Comparison of ENCODE assay signal across 1 cellular context in the genomic region with DNA sequence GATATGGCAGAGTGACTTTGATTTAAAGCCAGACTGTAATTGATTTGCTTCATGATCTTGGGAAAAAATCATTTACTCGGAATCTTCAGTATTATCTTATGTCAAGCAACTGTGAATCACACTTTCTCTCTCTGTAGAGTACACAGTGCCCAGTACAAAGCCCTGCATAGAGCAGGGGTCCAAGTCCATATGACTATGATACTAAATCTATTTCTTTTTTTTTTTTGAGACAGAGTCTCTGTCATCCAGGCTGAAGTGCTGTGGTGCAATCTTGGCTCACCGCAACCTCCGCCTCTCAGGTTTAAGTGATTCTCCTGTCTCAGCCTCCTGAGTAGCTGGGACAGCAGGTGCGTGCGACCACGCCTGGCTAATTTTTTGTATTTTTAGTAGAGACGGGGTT.
TF ChIP-seq lines count a peak whose summit lies in the region.

No MANE protein-coding gene starts in this region.

TF ChIP-seq in HepG2, 621 proteins besides CTCF, POLR2A, EP300 and RAD21 (continued from another document and continues in another):
- TF ChIP-seq, protein P1, sequence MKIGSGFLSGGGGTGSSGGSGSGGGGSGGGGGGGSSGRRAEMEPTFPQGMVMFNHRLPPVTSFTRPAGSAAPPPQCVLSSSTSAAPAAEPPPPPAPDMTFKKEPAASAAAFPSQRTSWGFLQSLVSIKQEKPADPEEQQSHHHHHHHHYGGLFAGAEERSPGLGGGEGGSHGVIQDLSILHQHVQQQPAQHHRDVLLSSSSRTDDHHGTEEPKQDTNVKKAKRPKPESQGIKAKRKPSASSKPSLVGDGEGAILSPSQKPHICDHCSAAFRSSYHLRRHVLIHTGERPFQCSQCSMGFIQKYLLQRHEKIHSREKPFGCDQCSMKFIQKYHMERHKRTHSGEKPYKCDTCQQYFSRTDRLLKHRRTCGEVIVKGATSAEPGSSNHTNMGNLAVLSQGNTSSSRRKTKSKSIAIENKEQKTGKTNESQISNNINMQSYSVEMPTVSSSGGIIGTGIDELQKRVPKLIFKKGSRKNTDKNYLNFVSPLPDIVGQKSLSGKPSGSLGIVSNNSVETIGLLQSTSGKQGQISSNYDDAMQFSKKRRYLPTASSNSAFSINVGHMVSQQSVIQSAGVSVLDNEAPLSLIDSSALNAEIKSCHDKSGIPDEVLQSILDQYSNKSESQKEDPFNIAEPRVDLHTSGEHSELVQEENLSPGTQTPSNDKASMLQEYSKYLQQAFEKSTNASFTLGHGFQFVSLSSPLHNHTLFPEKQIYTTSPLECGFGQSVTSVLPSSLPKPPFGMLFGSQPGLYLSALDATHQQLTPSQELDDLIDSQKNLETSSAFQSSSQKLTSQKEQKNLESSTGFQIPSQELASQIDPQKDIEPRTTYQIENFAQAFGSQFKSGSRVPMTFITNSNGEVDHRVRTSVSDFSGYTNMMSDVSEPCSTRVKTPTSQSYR (CRISPR knock-in tag; IDR thresholded peaks at IDR 0.05; ENCODE audit: borderline replicate concordance), result no peak
- TF ChIP-seq SOX5 (CRISPR knock-in tag; IDR thresholded peaks at IDR 0.05; ENCODE audit: borderline replicate concordance), result peak; percentile 27; the same call in 1 of the 2 replicates
- TF ChIP-seq, protein P2, sequence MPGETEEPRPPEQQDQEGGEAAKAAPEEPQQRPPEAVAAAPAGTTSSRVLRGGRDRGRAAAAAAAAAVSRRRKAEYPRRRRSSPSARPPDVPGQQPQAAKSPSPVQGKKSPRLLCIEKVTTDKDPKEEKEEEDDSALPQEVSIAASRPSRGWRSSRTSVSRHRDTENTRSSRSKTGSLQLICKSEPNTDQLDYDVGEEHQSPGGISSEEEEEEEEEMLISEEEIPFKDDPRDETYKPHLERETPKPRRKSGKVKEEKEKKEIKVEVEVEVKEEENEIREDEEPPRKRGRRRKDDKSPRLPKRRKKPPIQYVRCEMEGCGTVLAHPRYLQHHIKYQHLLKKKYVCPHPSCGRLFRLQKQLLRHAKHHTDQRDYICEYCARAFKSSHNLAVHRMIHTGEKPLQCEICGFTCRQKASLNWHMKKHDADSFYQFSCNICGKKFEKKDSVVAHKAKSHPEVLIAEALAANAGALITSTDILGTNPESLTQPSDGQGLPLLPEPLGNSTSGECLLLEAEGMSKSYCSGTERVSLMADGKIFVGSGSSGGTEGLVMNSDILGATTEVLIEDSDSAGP (CRISPR knock-in tag; IDR thresholded peaks at IDR 0.05; ENCODE audit: borderline replicate concordance), result no peak
- 0 out of 2 replicates have a peak, but pooled peaks have one; percentile 12 for TF ChIP-seq MED1 (CRISPR knock-in tag; IDR thresholded peaks at IDR 0.05)
- TF ChIP-seq ZNF33A (CRISPR knock-in tag; IDR thresholded peaks at IDR 0.05; ENCODE audit: borderline replicate concordance), result no peak
- TF ChIP-seq, protein P3, sequence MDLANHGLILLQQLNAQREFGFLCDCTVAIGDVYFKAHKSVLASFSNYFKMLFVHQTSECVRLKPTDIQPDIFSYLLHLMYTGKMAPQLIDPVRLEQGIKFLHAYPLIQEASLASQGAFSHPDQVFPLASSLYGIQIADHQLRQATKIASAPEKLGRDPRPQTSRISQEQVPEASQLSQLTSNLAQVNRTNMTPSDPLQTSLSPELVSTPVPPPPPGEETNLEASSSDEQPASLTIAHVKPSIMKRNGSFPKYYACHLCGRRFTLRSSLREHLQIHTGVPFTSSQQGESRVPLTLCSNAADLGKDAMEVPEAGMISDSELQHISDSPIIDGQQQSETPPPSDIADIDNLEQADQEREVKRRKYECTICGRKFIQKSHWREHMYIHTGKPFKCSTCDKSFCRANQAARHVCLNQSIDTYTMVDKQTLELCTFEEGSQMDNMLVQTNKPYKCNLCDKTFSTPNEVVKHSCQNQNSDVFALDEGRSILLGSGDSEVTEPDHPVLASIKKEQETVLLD (CRISPR knock-in tag; IDR thresholded peaks at IDR 0.05; ENCODE audit: low read depth), result no peak
- no peak for TF ChIP-seq ZNF383 (CRISPR knock-in tag; IDR thresholded peaks at IDR 0.05; ENCODE audit: borderline replicate concordance)
- no peak for TF ChIP-seq ZNF569 (CRISPR knock-in tag; IDR thresholded peaks at IDR 0.05; ENCODE audit: borderline replicate concordance)
- no peak for TF ChIP-seq ZFY (CRISPR knock-in tag; IDR thresholded peaks at IDR 0.05)
- TF ChIP-seq MATR3 (CRISPR knock-in tag; IDR thresholded peaks at IDR 0.05), result no peak
- no peak for TF ChIP-seq ZSCAN12 (CRISPR knock-in tag; IDR thresholded peaks at IDR 0.05)
- no peak for TF ChIP-seq FLYWCH1 (CRISPR knock-in tag; IDR thresholded peaks at IDR 0.05)
- no peak for TF ChIP-seq ZSCAN30 (CRISPR knock-in tag; IDR thresholded peaks at IDR 0.05)
- TF ChIP-seq ZNF468 (CRISPR knock-in tag; IDR thresholded peaks at IDR 0.05), result no peak
- TF ChIP-seq, protein P4, sequence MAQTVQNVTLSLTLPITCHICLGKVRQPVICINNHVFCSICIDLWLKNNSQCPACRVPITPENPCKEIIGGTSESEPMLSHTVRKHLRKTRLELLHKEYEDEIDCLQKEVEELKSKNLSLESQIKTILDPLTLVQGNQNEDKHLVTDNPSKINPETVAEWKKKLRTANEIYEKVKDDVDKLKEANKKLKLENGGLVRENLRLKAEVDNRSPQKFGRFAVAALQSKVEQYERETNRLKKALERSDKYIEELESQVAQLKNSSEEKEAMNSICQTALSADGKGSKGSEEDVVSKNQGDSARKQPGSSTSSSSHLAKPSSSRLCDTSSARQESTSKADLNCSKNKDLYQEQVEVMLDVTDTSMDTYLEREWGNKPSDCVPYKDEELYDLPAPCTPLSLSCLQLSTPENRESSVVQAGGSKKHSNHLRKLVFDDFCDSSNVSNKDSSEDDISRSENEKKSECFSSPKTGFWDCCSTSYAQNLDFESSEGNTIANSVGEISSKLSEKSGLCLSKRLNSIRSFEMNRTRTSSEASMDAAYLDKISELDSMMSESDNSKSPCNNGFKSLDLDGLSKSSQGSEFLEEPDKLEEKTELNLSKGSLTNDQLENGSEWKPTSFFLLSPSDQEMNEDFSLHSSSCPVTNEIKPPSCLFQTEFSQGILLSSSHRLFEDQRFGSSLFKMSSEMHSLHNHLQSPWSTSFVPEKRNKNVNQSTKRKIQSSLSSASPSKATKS (CRISPR knock-in tag; IDR thresholded peaks at IDR 0.05), result no peak
- TF ChIP-seq, protein P5, sequence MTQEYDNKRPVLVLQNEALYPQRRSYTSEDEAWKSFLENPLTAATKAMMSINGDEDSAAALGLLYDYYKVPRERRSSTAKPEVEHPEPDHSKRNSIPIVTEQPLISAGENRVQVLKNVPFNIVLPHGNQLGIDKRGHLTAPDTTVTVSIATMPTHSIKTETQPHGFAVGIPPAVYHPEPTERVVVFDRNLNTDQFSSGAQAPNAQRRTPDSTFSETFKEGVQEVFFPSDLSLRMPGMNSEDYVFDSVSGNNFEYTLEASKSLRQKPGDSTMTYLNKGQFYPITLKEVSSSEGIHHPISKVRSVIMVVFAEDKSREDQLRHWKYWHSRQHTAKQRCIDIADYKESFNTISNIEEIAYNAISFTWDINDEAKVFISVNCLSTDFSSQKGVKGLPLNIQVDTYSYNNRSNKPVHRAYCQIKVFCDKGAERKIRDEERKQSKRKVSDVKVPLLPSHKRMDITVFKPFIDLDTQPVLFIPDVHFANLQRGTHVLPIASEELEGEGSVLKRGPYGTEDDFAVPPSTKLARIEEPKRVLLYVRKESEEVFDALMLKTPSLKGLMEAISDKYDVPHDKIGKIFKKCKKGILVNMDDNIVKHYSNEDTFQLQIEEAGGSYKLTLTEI (CRISPR knock-in tag; conservative IDR thresholded peaks at IDR 0.05), result no peak
- no peak for TF ChIP-seq RFX3 (CRISPR knock-in tag; IDR thresholded peaks at IDR 0.05)
- TF ChIP-seq, protein P6, sequence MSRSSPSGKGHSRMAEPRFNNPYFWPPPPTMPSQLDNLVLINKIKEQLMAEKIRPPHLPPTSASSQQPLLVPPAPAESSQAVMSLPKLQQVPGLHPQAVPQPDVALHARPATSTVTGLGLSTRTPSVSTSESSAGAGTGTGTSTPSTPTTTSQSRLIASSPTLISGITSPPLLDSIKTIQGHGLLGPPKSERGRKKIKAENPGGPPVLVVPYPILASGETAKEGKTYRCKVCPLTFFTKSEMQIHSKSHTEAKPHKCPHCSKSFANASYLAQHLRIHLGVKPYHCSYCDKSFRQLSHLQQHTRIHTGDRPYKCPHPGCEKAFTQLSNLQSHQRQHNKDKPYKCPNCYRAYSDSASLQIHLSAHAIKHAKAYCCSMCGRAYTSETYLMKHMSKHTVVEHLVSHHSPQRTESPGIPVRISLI (CRISPR knock-in tag; IDR thresholded peaks at IDR 0.05; ENCODE audit: borderline replicate concordance), result peak; percentile 76; the same call in 1 of the 2 replicates
- TF ChIP-seq, protein P7, sequence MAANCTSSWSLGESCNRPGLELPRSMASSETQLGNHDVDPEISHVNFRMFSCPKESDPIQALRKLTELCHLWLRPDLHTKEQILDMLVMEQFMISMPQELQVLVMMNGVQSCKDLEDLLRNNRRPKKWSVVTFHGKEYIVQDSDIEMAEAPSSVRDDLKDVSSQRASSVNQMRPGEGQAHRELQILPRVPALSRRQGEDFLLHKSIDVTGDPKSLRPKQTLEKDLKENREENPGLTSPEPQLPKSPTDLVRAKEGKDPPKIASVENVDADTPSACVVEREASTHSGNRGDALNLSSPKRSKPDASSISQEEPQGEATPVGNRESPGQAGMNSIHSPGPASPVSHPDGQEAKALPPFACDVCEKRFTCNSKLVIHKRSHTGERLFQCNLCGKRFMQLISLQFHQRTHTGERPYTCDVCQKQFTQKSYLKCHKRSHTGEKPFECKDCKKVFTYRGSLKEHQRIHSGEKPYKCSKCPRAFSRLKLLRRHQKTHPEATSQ (CRISPR knock-in tag; IDR thresholded peaks at IDR 0.05; ENCODE audit: borderline replicate concordance), result no peak
- no peak for TF ChIP-seq ZNF629 (CRISPR knock-in tag; conservative IDR thresholded peaks at IDR 0.05)
- TF ChIP-seq, protein P8, sequence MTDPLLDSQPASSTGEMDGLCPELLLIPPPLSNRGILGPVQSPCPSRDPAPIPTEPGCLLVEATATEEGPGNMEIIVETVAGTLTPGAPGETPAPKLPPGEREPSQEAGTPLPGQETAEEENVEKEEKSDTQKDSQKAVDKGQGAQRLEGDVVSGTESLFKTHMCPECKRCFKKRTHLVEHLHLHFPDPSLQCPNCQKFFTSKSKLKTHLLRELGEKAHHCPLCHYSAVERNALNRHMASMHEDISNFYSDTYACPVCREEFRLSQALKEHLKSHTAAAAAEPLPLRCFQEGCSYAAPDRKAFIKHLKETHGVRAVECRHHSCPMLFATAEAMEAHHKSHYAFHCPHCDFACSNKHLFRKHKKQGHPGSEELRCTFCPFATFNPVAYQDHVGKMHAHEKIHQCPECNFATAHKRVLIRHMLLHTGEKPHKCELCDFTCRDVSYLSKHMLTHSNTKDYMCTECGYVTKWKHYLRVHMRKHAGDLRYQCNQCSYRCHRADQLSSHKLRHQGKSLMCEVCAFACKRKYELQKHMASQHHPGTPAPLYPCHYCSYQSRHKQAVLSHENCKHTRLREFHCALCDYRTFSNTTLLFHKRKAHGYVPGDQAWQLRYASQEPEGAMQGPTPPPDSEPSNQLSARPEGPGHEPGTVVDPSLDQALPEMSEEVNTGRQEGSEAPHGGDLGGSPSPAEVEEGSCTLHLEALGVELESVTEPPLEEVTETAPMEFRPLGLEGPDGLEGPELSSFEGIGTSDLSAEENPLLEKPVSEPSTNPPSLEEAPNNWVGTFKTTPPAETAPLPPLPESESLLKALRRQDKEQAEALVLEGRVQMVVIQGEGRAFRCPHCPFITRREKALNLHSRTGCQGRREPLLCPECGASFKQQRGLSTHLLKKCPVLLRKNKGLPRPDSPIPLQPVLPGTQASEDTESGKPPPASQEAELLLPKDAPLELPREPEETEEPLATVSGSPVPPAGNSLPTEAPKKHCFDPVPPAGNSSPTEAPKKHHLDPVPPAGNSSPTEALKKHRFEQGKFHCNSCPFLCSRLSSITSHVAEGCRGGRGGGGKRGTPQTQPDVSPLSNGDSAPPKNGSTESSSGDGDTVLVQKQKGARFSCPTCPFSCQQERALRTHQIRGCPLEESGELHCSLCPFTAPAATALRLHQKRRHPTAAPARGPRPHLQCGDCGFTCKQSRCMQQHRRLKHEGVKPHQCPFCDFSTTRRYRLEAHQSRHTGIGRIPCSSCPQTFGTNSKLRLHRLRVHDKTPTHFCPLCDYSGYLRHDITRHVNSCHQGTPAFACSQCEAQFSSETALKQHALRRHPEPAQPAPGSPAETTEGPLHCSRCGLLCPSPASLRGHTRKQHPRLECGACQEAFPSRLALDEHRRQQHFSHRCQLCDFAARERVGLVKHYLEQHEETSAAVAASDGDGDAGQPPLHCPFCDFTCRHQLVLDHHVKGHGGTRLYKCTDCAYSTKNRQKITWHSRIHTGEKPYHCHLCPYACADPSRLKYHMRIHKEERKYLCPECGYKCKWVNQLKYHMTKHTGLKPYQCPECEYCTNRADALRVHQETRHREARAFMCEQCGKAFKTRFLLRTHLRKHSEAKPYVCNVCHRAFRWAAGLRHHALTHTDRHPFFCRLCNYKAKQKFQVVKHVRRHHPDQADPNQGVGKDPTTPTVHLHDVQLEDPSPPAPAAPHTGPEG (CRISPR knock-in tag; IDR thresholded peaks at IDR 0.05), result no peak
- no peak for TF ChIP-seq THAP11 (CRISPR knock-in tag; IDR thresholded peaks at IDR 0.05)
- TF ChIP-seq SIX4 (CRISPR knock-in tag; IDR thresholded peaks at IDR 0.05), result no peak
- TF ChIP-seq DMAP1 (CRISPR knock-in tag; IDR thresholded peaks at IDR 0.05), result no peak
- no peak for TF ChIP-seq TBP (CRISPR knock-in tag; IDR thresholded peaks at IDR 0.05)
- no peak for TF ChIP-seq LCORL (IDR thresholded peaks at IDR 0.05)
- no peak for TF ChIP-seq LCORL (CRISPR knock-in tag; IDR thresholded peaks at IDR 0.05)
- TF ChIP-seq SMAD9 (CRISPR knock-in tag; IDR thresholded peaks at IDR 0.05), result no peak
- TF ChIP-seq ZNF775 (CRISPR knock-in tag; IDR thresholded peaks at IDR 0.05; ENCODE audit: borderline replicate concordance), result no peak
- no peak for TF ChIP-seq CREM (IDR thresholded peaks at IDR 0.05)
- no peak for TF ChIP-seq CREM (CRISPR knock-in tag; IDR thresholded peaks at IDR 0.05)
- TF ChIP-seq ZFP36L1 (CRISPR knock-in tag; IDR thresholded peaks at IDR 0.05), result no peak
- no peak for TF ChIP-seq FOSL1 (CRISPR knock-in tag; IDR thresholded peaks at IDR 0.05; ENCODE audit: borderline replicate concordance)
- TF ChIP-seq, protein P9, sequence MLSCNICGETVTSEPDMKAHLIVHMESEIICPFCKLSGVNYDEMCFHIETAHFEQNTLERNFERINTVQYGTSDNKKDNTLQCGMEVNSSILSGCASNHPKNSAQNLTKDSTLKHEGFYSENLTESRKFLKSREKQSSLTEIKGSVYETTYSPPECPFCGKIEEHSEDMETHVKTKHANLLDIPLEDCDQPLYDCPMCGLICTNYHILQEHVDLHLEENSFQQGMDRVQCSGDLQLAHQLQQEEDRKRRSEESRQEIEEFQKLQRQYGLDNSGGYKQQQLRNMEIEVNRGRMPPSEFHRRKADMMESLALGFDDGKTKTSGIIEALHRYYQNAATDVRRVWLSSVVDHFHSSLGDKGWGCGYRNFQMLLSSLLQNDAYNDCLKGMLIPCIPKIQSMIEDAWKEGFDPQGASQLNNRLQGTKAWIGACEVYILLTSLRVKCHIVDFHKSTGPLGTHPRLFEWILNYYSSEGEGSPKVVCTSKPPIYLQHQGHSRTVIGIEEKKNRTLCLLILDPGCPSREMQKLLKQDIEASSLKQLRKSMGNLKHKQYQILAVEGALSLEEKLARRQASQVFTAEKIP (CRISPR knock-in tag; IDR thresholded peaks at IDR 0.05; ENCODE audit: borderline replicate concordance), result no peak
- TF ChIP-seq, protein P10, sequence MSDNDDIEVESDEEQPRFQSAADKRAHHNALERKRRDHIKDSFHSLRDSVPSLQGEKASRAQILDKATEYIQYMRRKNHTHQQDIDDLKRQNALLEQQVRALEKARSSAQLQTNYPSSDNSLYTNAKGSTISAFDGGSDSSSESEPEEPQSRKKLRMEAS (IDR thresholded peaks at IDR 0.05), result no peak
- no peak for TF ChIP-seq RARA (CRISPR knock-in tag; IDR thresholded peaks at IDR 0.05)
